In the genomic region with DNA sequence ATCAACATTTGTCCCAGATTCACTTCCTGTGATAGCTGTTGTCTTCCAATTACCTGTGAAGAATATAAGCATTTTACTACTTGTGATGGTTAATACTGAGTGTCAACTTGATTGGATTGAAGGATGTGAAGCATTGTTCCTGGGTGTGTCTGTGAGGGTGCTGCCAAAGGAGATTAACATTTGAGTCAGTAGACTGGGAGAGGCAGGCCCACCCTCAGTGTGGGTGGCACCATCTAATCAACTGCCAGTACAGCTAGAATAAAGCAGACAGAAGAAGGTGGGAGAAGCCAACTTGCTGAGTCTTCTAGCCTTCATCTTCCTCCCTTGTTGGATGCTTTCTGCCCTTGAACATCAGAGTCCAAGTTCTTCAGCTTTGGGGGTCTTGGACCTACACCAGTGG, we compare ENCODE assay signal across 23 cellular contexts.
"Had no signal": no experiment of that assay in that cellular context is flagged by ENCODE, and none has a peak within 500 bp of the region (broad histone marks: within the 10 kb centered on the region; RNA-seq: fewer than 3 reads in every experiment).

No MANE protein-coding gene starts in this region.

- H3K9me3 ChIP-seq: colonic mucosa, esophagus muscularis mucosa, esophagus squamous epithelium, gastrocnemius medialis, gastroesophageal sphincter, heart left ventricle had no signal

- H3K27me3 ChIP-seq: colonic mucosa, esophagus muscularis mucosa, esophagus squamous epithelium, foreskin keratinocyte, gastrocnemius medialis, gastroesophageal sphincter, heart left ventricle, heart right ventricle, hepatocyte had no signal

- H3K36me3 ChIP-seq: colonic mucosa, esophagus muscularis mucosa, esophagus squamous epithelium, gastrocnemius medialis, gastroesophageal sphincter, heart left ventricle, heart right ventricle had no signal

- H3K4me3 ChIP-seq: colonic mucosa, coronary artery, dorsolateral prefrontal cortex, esophagus muscularis mucosa, esophagus squamous epithelium, gastrocnemius medialis, gastroesophageal sphincter, heart left ventricle, heart right ventricle, hepatocyte had no signal

- ATAC-seq: effector memory CD8-positive, alpha-beta T cell; esophagus mucosa; foreskin keratinocyte; gastrocnemius medialis; gastroesophageal sphincter; heart left ventricle; heart right ventricle had no signal

- DNase-seq: colonic mucosa; cortex of kidney; dermis blood vessel endothelial cell; dorsolateral prefrontal cortex; effector CD4-positive, alpha-beta T cell; effector CD8-positive, alpha-beta T cell; effector memory CD4-positive, alpha-beta T cell; effector memory CD8-positive, alpha-beta T cell; endodermal cell; erythroblast; esophagus squamous epithelium; foreskin fibroblast; foreskin keratinocyte; foreskin melanocyte; gastrocnemius medialis; glutamatergic neuron; heart left ventricle; heart right ventricle had no signal
